Comparison of ENCODE assay signal across 9 cellular contexts in genomic region chr12:98955284-98955683, GRCh38.
DNase-seq lines count a peak whose midpoint lies in the region; ATAC-seq and TF ChIP-seq lines count a peak whose summit lies in the region.
"Had no signal": no experiment of that assay in that cellular context is flagged by ENCODE, and none has a peak within 500 bp of the region (broad histone marks: within the 10 kb centered on the region; RNA-seq: fewer than 3 reads in every experiment).

No MANE protein-coding gene starts in this region.

- no peaks in the 10 kb centered on the region for H3K36me3 Mint-ChIP-seq in endothelial cell (ENCODE audit: low read depth, unreplicated experiment)

- in situ Hi-C loops in GM23248 (cut with MboI), result no loop called here

- no peak overlapping the region for H2AFZ ChIP-seq in GM23248

- WGBS in GM23248 (ENCODE audit: low coverage in 1 of 2, low lambda C conversion rate in 2 of 2, missing lambda C conversion rate in 2 of 2), 2 experiments, result 23 to 28% methylated on average over 4 of the region's 4 CpGs

- H3K27ac Mint-ChIP-seq in endothelial cell (ENCODE audit: unreplicated experiment), result no peak overlapping the region

- no peaks in the 10 kb centered on the region for H3F3A ChIP-seq in GM23248 (ENCODE audit: insufficient read depth)

- H3K27me3 Mint-ChIP-seq in endothelial cell (ENCODE audit: unreplicated experiment), result peaks cover 2% of the 10 kb centered on the region

- H3K4me3 Mint-ChIP-seq in endothelial cell (ENCODE audit: unreplicated experiment), result no peak overlapping the region

- H3K4me1 ChIP-seq in GM23248 (ENCODE audit: insufficient read depth), result no peaks in the 10 kb centered on the region

- no peaks in the 10 kb centered on the region for H3K9me3 ChIP-seq in GM23248 (ENCODE audit: low read depth)

- H3K36me3 ChIP-seq in GM23248 (ENCODE audit: low read depth), result no peaks in the 10 kb centered on the region

- H3K4me2 ChIP-seq in GM23248 (ENCODE audit: unreplicated experiment), result no peak overlapping the region

- no peaks in the 10 kb centered on the region for H3K27me3 ChIP-seq in GM23248 (replicated peaks; ENCODE audit: insufficient read depth)

- DNase-seq in NCI-H1417 (lab: John Stamatoyannopoulos, UW) (peak in 2 of 3 experiments; percentile 11 to 59), NCI-H1417 treated with DMSO at 0.1 percent for 48 hours (lab: John Stamatoyannopoulos, UW) (no peak), GM23248 (peak; percentile 25), NAMALWA (ENCODE audit: low spot score) (peak; percentile 73), endothelial cell (ENCODE audit: low spot score) (peak; percentile 65)
- no peak for DNase-seq in activated effector memory CD4-positive, alpha-beta T cell treated with Interleukin-2 at 50 U/mL for 16 hours

- no peaks in the 10 kb centered on the region for H4K20me1 ChIP-seq in GM23248 (ENCODE audit: insufficient read depth)

- no peak for ATAC-seq in esophagus mucosa
- ATAC-seq in activated CD4-positive, CD25-positive, alpha-beta regulatory T cell treated with anti-CD3 and anti-CD28 coated beads, Interleukin-2, amount 50 U/mL, for 24 hours, result no peak

- no peaks in the 10 kb centered on the region for H3K4me1 Mint-ChIP-seq in endothelial cell (ENCODE audit: unreplicated experiment)

- H3K79me2 ChIP-seq in GM23248 (ENCODE audit: insufficient read depth), result no peaks in the 10 kb centered on the region

- H3K27ac ChIP-seq in GM23248, result no peak overlapping the region
- H3K27ac ChIP-seq: skin epidermis had no signal

- peaks cover 2% of the 10 kb centered on the region; the same call in 1 of the 2 replicates for H3K9me2 ChIP-seq in GM23248 (ENCODE audit: insufficient read depth)

- no peak overlapping the region for H3K4me3 ChIP-seq in GM23248
- H3K4me3 ChIP-seq: skin epidermis had no signal

- H3K9me3 Mint-ChIP-seq in endothelial cell (ENCODE audit: unreplicated experiment), result no peaks in the 10 kb centered on the region

- H3K9ac ChIP-seq in GM23248, result no peak overlapping the region

- TF ChIP-seq CTCF in endothelial cell (IDR thresholded peaks at IDR 0.05; ENCODE audit: unreplicated experiment), result peak; percentile 73

Comparison
In these comparisons a context has a peak if more than half of its experiments do, and no peak if none do; other contexts are left out.
1. DNase-seq: peak in NCI-H1417 (2 of 3), GM23248 (single experiment), NAMALWA (single experiment) and endothelial cell (single experiment); none in NCI-H1417 treated with DMSO at 0.1 percent for 48 hours (single experiment) and activated effector memory CD4-positive, alpha-beta T cell treated with Interleukin-2 at 50 U/mL for 16 hours (single experiment).